In genomic region chr19:13817018-13817614, GRCh38 we compare ENCODE assay signal across 9 cellular contexts. TPM values are rescaled to one million over a fixed set of nuclear protein-coding genes. Genes with fewer than 3 reads are reported as not detected.
DNase-seq lines count a peak whose midpoint lies in the region; ATAC-seq and TF ChIP-seq lines count a peak whose summit lies in the region.
"Had no signal": no experiment of that assay in that cellular context is flagged by ENCODE, and none has a peak within 500 bp of the region (broad histone marks: within the 10 kb centered on the region; RNA-seq: fewer than 3 reads in every experiment).

No MANE protein-coding gene starts in this region.

- no peak overlapping the region for H3K4me3 ChIP-seq in CD8-positive, alpha-beta memory T cell (ENCODE audit: low read length)
- peak overlapping the region in 1 of 2 donors; percentile 33 for H3K4me3 ChIP-seq in left lung
- no peak overlapping the region for H3K4me3 ChIP-seq in A673 (ENCODE audit: low read depth, low read length, poor library complexity, severe bottlenecking)

- TF ChIP-seq CTCF in activated CD8-positive, alpha-beta T cell treated with anti-CD3 and anti-CD28 coated beads for 36 hours (IDR thresholded peaks at IDR 0.05): no peak
- TF ChIP-seq CTCF in left lung (IDR thresholded peaks at IDR 0.05): no peak
- TF ChIP-seq CTCF in A673 (conservative IDR thresholded peaks at IDR 0.05; ENCODE audit: low read depth, low read length): no peak

- DNase-seq in CD8-positive, alpha-beta memory T cell: peak in 1 of 5 donors; percentile 51
- peak; percentile 30 for DNase-seq in activated CD8-positive, alpha-beta T cell treated with anti-CD3 and anti-CD28 coated beads for 36 hours
- DNase-seq in left lung (peak in 1 of 2 donors; percentile 83), HPDE6-E6E7 (ENCODE audit: extremely low spot score) (no peak), A673 (ENCODE audit: low spot score) (no peak), RKO (ENCODE audit: low spot score) (no peak)

- H3K27ac ChIP-seq in CD8-positive, alpha-beta memory T cell (ENCODE audit: low read depth, low read length): peak overlapping the region; percentile 54
- H3K27ac ChIP-seq in left lung (peak overlapping the region in 1 of 2 donors; percentile 41), A673 (ENCODE audit: low read depth, low read length, poor library complexity, severe bottlenecking) (no peak overlapping the region)

- no peaks in the 10 kb centered on the region for H3K36me3 ChIP-seq in CD8-positive, alpha-beta memory T cell (ENCODE audit: insufficient read depth, low read length)
- H3K36me3 ChIP-seq in left lung: peaks cover 0 to 55% of the 10 kb centered on the region in 2 donors
- peaks cover 5% of the 10 kb centered on the region for H3K36me3 ChIP-seq in A673 (ENCODE audit: insufficient read depth, low read length, poor library complexity, severe bottlenecking)

- peak; percentile 61 for ATAC-seq in HG03521 (IDR thresholded peaks at IDR 0.05; ENCODE audit: unreplicated experiment)
- peak; percentile 68 for ATAC-seq in activated CD8-positive, alpha-beta T cell treated with anti-CD3 and anti-CD28 coated beads for 36 hours
- ATAC-seq in left lung: peak; percentile 78
- ATAC-seq in GM21723 (IDR thresholded peaks at IDR 0.05; ENCODE audit: unreplicated experiment): no peak

- H3K4me1 ChIP-seq in CD8-positive, alpha-beta memory T cell (ENCODE audit: insufficient read depth, low read length): no peaks in the 10 kb centered on the region
- no peaks in the 10 kb centered on the region for H3K4me1 ChIP-seq in left lung
- H3K4me1 ChIP-seq in A673 (ENCODE audit: insufficient read depth, low read length, poor library complexity, severe bottlenecking): no peaks in the 10 kb centered on the region

- peaks cover 0 to 15% (median 6%) of the 10 kb centered on the region in 3 donors for H3K36me3 Mint-ChIP-seq in CD8-positive, alpha-beta memory T cell
- H3K36me3 Mint-ChIP-seq in activated CD8-positive, alpha-beta T cell treated with anti-CD3 and anti-CD28 coated beads for 36 hours (ENCODE audit: low read depth): peaks cover 5% of the 10 kb centered on the region

- H3K4me3 Mint-ChIP-seq in CD8-positive, alpha-beta memory T cell: peak overlapping the region in 1 of 7 donors; percentile 23
- no peak overlapping the region for H3K4me3 Mint-ChIP-seq in activated CD8-positive, alpha-beta T cell treated with anti-CD3 and anti-CD28 coated beads for 36 hours

- no peaks in the 10 kb centered on the region for H3K9me3 Mint-ChIP-seq in CD8-positive, alpha-beta memory T cell
- H3K9me3 Mint-ChIP-seq in activated CD8-positive, alpha-beta T cell treated with anti-CD3 and anti-CD28 coated beads for 36 hours: no peaks in the 10 kb centered on the region

- CTCF ChIA-PET in CD8-positive, alpha-beta memory T cell (lab: Charles Lee): interaction anchor here (1.3 kb wide), 1 partner anchor 33 kb away, joined by 4 read pairs; no protein-coding TSS in a partner anchor
- CTCF ChIA-PET in activated CD8-positive, alpha-beta T cell treated with anti-CD3 and anti-CD28 coated beads for 36 hours (lab: Charles Lee): no interaction called here
- CTCF ChIA-PET in A673 (lab: Charles Lee): no interaction called here

- H3K27ac Mint-ChIP-seq in CD8-positive, alpha-beta memory T cell: no peak overlapping the region
- no peak overlapping the region for H3K27ac Mint-ChIP-seq in activated CD8-positive, alpha-beta T cell treated with anti-CD3 and anti-CD28 coated beads for 36 hours

- peaks cover 3 to 9% (median 5%) of the 10 kb centered on the region in 3 donors for H3K4me1 Mint-ChIP-seq in CD8-positive, alpha-beta memory T cell
- no peaks in the 10 kb centered on the region for H3K4me1 Mint-ChIP-seq in activated CD8-positive, alpha-beta T cell treated with anti-CD3 and anti-CD28 coated beads for 36 hours (ENCODE audit: low read depth)

- H3K27me3 ChIP-seq in CD8-positive, alpha-beta memory T cell (ENCODE audit: insufficient read depth, low read length, poor library complexity, severe bottlenecking): no peaks in the 10 kb centered on the region
- no peaks in the 10 kb centered on the region for H3K27me3 ChIP-seq in left lung
- no peaks in the 10 kb centered on the region for H3K27me3 ChIP-seq in A673 (replicated peaks; ENCODE audit: insufficient read depth, low read depth, low read length, poor library complexity)

- BruUV-seq in A673 (replicated peaks; lab: Mats Ljungman, UMichigan): no TSS peak

- H3K27me3 Mint-ChIP-seq in CD8-positive, alpha-beta memory T cell: no peaks in the 10 kb centered on the region
- H3K27me3 Mint-ChIP-seq in activated CD8-positive, alpha-beta T cell treated with anti-CD3 and anti-CD28 coated beads for 36 hours: no peaks in the 10 kb centered on the region

- H3K9me3 ChIP-seq in CD8-positive, alpha-beta memory T cell (ENCODE audit: low read length): no peaks in the 10 kb centered on the region
- no peaks in the 10 kb centered on the region for H3K9me3 ChIP-seq in left lung
- no peaks in the 10 kb centered on the region for H3K9me3 ChIP-seq in A673 (ENCODE audit: low read depth, low read length, poor library complexity, severe bottlenecking)

- POLR2A ChIA-PET in CD8-positive, alpha-beta memory T cell (lab: Charles Lee): interaction anchor here (0.6 to 1.1 kb wide), 3 partner anchors 9 to 30 kb away, joined by 3 read pairs; no protein-coding TSS in a partner anchor
- POLR2A ChIA-PET in activated CD8-positive, alpha-beta T cell treated with anti-CD3 and anti-CD28 coated beads for 36 hours (lab: Charles Lee): interaction anchor here (1.0 kb wide), 1 partner anchor 22 kb away, joined by 5 read pairs; the partner anchor contains the start of gene ZSWIM4
- POLR2A ChIA-PET in A673 (lab: Charles Lee; ENCODE audit: low non-redundant PET): no interaction called here

- intact Hi-C loops in activated CD8-positive, alpha-beta T cell treated with anti-CD3 and anti-CD28 coated beads for 36 hours (cut with micrococcal nuclease): no loop called here
- intact Hi-C loops in left lung (cut with DNase I) (no loop called here), A673 (cut with micrococcal nuclease; ENCODE audit: unreplicated experiment) (no loop called here)

RNA-seq across cellular contexts. Expression of gene ZSWIM4, which starts 21.9 kb away (rescaled TPM):
- total RNA-seq in CD8-positive, alpha-beta memory T cell: 1 to 10 TPM; 4.4 to 4.8 TPM
- polyA plus RNA-seq in CD8-positive, alpha-beta memory T cell: 1.6 TPM
- total RNA-seq in activated CD8-positive, alpha-beta T cell treated with anti-CD3 and anti-CD28 coated beads for 36 hours: 1 to 10 TPM; 6.6 to 6.8 TPM
- 10 to 100 TPM in 1 of 2 donors, 1 to 10 TPM in 1; 6.6 to 14.3 TPM for total RNA-seq in left lung
- 9.8 and 13.7 TPM in 2 replicates for total RNA-seq in A673 (2021)

RNA-seq across cellular contexts. Expression of gene C19orf53, which starts 42.9 kb away (rescaled TPM):
- 100 to 1,000 TPM; 131 to 163 TPM for total RNA-seq in CD8-positive, alpha-beta memory T cell
- 239 TPM for polyA plus RNA-seq in CD8-positive, alpha-beta memory T cell
- total RNA-seq in activated CD8-positive, alpha-beta T cell treated with anti-CD3 and anti-CD28 coated beads for 36 hours: 100 to 1,000 TPM; 120 to 128 TPM
- 10 to 100 TPM; 64.8 to 77.0 TPM for total RNA-seq in left lung
- 137 and 140 TPM in 2 replicates for total RNA-seq in A673 (2021)

RNA-seq across cellular contexts. Expression of gene MRI1, which starts 52.8 kb away (rescaled TPM):
- 10 to 100 TPM; 42.4 to 43.5 TPM for total RNA-seq in CD8-positive, alpha-beta memory T cell
- polyA plus RNA-seq in CD8-positive, alpha-beta memory T cell: 19.0 TPM
- 10 to 100 TPM; 37.1 to 40.8 TPM for total RNA-seq in activated CD8-positive, alpha-beta T cell treated with anti-CD3 and anti-CD28 coated beads for 36 hours
- 10 to 100 TPM; 29.0 TPM for total RNA-seq in left lung
- 57.9 and 63.8 TPM in 2 replicates for total RNA-seq in A673 (2021)

RNA-seq across cellular contexts. Expression of gene NANOS3, which starts 59.8 kb away (rescaled TPM):
- 1 to 10 TPM in 1 of 2 experiments, under 1 TPM in 1; 0.90 to 1.5 TPM for total RNA-seq in CD8-positive, alpha-beta memory T cell
- not detected for polyA plus RNA-seq in CD8-positive, alpha-beta memory T cell
- 1 to 10 TPM in 1 of 2 experiments, under 1 TPM in 1; 0.56 to 1.3 TPM for total RNA-seq in activated CD8-positive, alpha-beta T cell treated with anti-CD3 and anti-CD28 coated beads for 36 hours
- total RNA-seq in left lung (1 to 10 TPM in 1 of 2 donors, under 1 TPM in 1; 0.89 to 1.8 TPM), A673 (2021) (4.9 and 7.1 TPM in 2 replicates)
- total RNA-seq: HT1080 had no signal
